In the genomic region with DNA sequence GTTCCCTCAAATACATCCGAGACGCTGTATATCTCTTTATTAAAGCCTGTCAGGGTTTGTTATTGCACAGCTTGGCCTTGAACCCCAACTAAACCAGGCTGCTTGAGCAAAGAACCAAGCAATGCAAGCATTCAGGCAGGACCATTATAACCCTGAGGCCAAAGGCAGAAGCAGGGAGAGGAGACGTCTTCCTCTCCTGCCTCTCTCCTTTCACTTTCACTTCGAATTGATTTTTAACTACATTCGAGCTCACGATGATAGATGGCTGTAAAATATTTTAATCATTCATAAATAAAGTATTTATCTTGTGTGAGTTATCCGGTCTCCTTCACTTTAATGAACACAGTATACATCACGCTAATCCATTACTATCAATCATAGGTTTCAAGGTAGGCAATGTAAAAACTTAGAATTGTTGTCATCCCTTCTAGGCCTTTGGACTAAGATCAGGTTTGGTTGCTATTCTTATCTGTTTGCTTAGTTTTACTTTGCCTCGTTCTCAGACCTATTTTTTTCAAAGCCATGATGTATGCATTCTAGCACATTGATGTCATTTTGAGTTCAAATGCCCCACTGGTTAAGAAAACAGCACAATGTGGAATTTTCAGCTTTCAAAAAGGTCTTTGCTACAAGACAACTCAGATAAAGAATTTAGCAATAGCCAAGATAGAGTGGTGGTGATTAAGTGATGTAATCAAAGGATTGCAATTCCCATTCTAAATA, we compare ENCODE assay signal across 8 cellular contexts.
DNase-seq lines count a peak whose midpoint lies in the region; ATAC-seq and TF ChIP-seq lines count a peak whose summit lies in the region.

No MANE protein-coding gene starts in this region.

- intact Hi-C loops in activated CD4-positive, alpha-beta T cell treated with anti-CD3 and anti-CD28 coated beads for 36 hours (cut with DNase I, micrococcal nuclease): loop anchor here in 1 of 2 experiments (2.0 to 5.0 kb wide), 5 partner anchors 102 to 642 kb away; a partner anchor contains a TSS
- intact Hi-C loops in dendritic cell treated with granulocyte-macrophage colony-stimulating factor and Interleukin-4, amounts not matched to agents 40 ng/mL and 50 ng/mL, for 4 days (cut with micrococcal nuclease): no loop called here
- intact Hi-C loops in ovary (cut with DNase I) (no loop called here), lower leg skin (cut with DNase I; ENCODE audit: low total_unique reads) (no loop called here)

- TF ChIP-seq EP300 in ovary (IDR thresholded peaks at IDR 0.05): no peak

- H3K27me3 Mint-ChIP-seq in activated CD4-positive, alpha-beta T cell treated with anti-CD3 and anti-CD28 coated beads for 36 hours: no peaks in the 10 kb centered on the region
- no peaks in the 10 kb centered on the region for H3K27me3 Mint-ChIP-seq in dendritic cell treated with granulocyte-macrophage colony-stimulating factor and Interleukin-4, amounts not matched to agents 40 ng/mL and 50 ng/mL, for 4 days

- peak overlapping the region; percentile 93 for H3K27ac Mint-ChIP-seq in activated CD4-positive, alpha-beta T cell treated with anti-CD3 and anti-CD28 coated beads for 36 hours
- H3K27ac Mint-ChIP-seq in dendritic cell treated with granulocyte-macrophage colony-stimulating factor and Interleukin-4, amounts not matched to agents 40 ng/mL and 50 ng/mL, for 4 days: peak overlapping the region; percentile 80

- H3K27ac ChIP-seq in ovary: peak overlapping the region; percentile 55 to 71

- H3K9me3 Mint-ChIP-seq in activated CD4-positive, alpha-beta T cell treated with anti-CD3 and anti-CD28 coated beads for 36 hours (ENCODE audit: low read depth): no peaks in the 10 kb centered on the region
- no peaks in the 10 kb centered on the region for H3K9me3 Mint-ChIP-seq in dendritic cell treated with granulocyte-macrophage colony-stimulating factor and Interleukin-4, amounts not matched to agents 40 ng/mL and 50 ng/mL, for 4 days

- DNase-seq in activated CD4-positive, alpha-beta T cell treated with anti-CD3 and anti-CD28 coated beads for 36 hours: peak; percentile 18
- no peak for DNase-seq in activated CD4-positive, alpha-beta T cell treated with anti-CD3 and anti-CD28 coated beads, Interleukin-2, amount 50 U/mL, for 4 hours
- DNase-seq in NB4 (ENCODE audit: low read depth) (peak; percentile 45), ovary (no peak), HUDEP-2 (lab: John Stamatoyannopoulos, UW; ENCODE audit: unreplicated experiment in 76 of 76) (no peak), iPS-NIHi11 (ENCODE audit: low spot score) (no peak), lower leg skin (ENCODE audit: low spot score in 2 of 2) (no peak)

- CTCF ChIA-PET in activated CD4-positive, alpha-beta T cell treated with anti-CD3 and anti-CD28 coated beads for 36 hours (lab: Charles Lee): interaction anchor here (0.6 to 0.7 kb wide), 2 partner anchors 447 to 478 kb away, joined by 3 to 5 read pairs; no protein-coding TSS in a partner anchor

- H3K4me1 ChIP-seq in ovary (ENCODE audit: insufficient read depth): no peaks in the 10 kb centered on the region

- H3K36me3 Mint-ChIP-seq in activated CD4-positive, alpha-beta T cell treated with anti-CD3 and anti-CD28 coated beads for 36 hours (ENCODE audit: low read depth): no peaks in the 10 kb centered on the region
- H3K36me3 Mint-ChIP-seq in dendritic cell treated with granulocyte-macrophage colony-stimulating factor and Interleukin-4, amounts not matched to agents 40 ng/mL and 50 ng/mL, for 4 days (ENCODE audit: low read depth): no peaks in the 10 kb centered on the region

- TF ChIP-seq POLR2A in NB4 (IDR thresholded peaks at IDR 0.05; ENCODE audit: extremely low read depth, insufficient read length) (no peak), ovary (IDR thresholded peaks at IDR 0.05) (no peak), lower leg skin (IDR thresholded peaks at IDR 0.05) (no peak)

- no peak for TF ChIP-seq CTCF in NB4 (IDR thresholded peaks at IDR 0.05; ENCODE audit: low read depth, low read length)
- TF ChIP-seq CTCF in ovary (IDR thresholded peaks at IDR 0.05): no peak
- TF ChIP-seq CTCF in lower leg skin (IDR thresholded peaks at IDR 0.05): no peak

- H3K4me1 Mint-ChIP-seq in activated CD4-positive, alpha-beta T cell treated with anti-CD3 and anti-CD28 coated beads for 36 hours: peaks cover 44% of the 10 kb centered on the region
- H3K4me1 Mint-ChIP-seq in dendritic cell treated with granulocyte-macrophage colony-stimulating factor and Interleukin-4, amounts not matched to agents 40 ng/mL and 50 ng/mL, for 4 days (ENCODE audit: low read depth): peaks cover 51% of the 10 kb centered on the region

- H3K27me3 ChIP-seq in ovary: no peaks in the 10 kb centered on the region

- 7 to 15% (median 7%) methylated on average over 9 of the region's 9 CpGs for WGBS in ovary, 3 donors
- 39 to 44% methylated on average over 9 of the region's 9 CpGs for WGBS in lower leg skin, 2 donors

- peak; percentile 42 for ATAC-seq in activated CD4-positive, alpha-beta T cell treated with anti-CD3 and anti-CD28 coated beads for 36 hours

- POLR2A ChIA-PET in activated CD4-positive, alpha-beta T cell treated with anti-CD3 and anti-CD28 coated beads for 36 hours (lab: Charles Lee): interaction anchor here (0.8 kb wide), 1 partner anchor 57 kb away, joined by 3 read pairs; no protein-coding TSS in a partner anchor

- H3K9me3 ChIP-seq in ovary: no peaks in the 10 kb centered on the region

- H3K36me3 ChIP-seq in ovary: no peaks in the 10 kb centered on the region

- H3K4me3 ChIP-seq in NB4 (ENCODE audit: low read depth, low read length) (peak overlapping the region; percentile 60), ovary (peak overlapping the region; percentile 28), lower leg skin (ENCODE audit: low read depth, poor library complexity, severe bottlenecking) (no peak overlapping the region)

- peak overlapping the region; percentile 75 for H3K4me3 Mint-ChIP-seq in activated CD4-positive, alpha-beta T cell treated with anti-CD3 and anti-CD28 coated beads for 36 hours
- H3K4me3 Mint-ChIP-seq in dendritic cell treated with granulocyte-macrophage colony-stimulating factor and Interleukin-4, amounts not matched to agents 40 ng/mL and 50 ng/mL, for 4 days: peak overlapping the region; percentile 70

Comparison
In these comparisons a context has a peak if more than half of its experiments do, and no peak if none do; other contexts are left out.
1. DNase-seq: peak in activated CD4-positive, alpha-beta T cell treated with anti-CD3 and anti-CD28 coated beads for 36 hours (single experiment) and NB4 (single experiment); none in activated CD4-positive, alpha-beta T cell treated with anti-CD3 and anti-CD28 coated beads, Interleukin-2, amount 50 U/mL, for 4 hours (0 of 2), ovary (0 of 5), HUDEP-2 (0 of 76), iPS-NIHi11 (single experiment) and lower leg skin (0 of 2).